ENCODE assay signal across 13 cellular contexts in the genomic region with DNA sequence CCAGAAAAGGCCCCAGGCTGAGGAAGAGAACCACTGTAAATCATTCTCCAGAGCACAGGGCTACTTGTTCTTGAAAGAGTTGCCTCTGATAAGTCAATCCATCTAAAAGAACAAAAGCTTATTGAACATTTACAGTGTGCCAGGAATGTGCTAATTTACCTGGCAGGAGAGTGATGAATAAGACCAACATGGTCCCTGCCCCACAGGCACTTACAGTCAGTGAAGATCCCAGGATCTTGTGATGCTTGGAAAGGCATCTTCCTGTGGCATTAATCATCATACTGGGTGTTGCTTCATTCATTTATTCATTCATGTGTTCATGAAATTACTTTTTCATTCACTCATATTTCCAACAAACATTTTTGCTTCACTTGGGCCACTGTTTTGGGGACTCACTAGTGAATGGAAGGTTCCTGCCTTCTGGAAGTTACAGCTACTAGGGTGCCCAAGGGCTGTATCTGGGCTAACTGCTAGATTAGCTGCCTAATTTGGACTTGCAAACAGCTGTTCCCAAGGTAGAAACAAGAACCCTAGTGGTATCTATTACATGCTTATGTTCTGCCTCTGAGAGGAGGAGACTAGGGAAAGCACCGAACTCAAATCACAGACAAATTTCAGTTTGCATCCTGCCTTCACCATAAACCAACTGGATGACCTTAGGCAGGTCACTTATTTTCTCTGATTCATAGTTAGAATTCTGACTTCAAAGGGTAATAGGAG.
DNase-seq lines count a peak whose midpoint lies in the region; ATAC-seq and TF ChIP-seq lines count a peak whose summit lies in the region.
"Had no signal": no experiment of that assay in that cellular context is flagged by ENCODE, and none has a peak within 500 bp of the region (broad histone marks: within the 10 kb centered on the region; RNA-seq: fewer than 3 reads in every experiment).

No MANE protein-coding gene starts in this region.

- DNase-seq in CD14-positive monocyte (ENCODE audit: low spot score) = no peak
- DNase-seq in LHCN-M2 (ENCODE audit: low read depth) = peak; percentile 35
- no peak for DNase-seq in effector memory CD8-positive, alpha-beta T cell
- DNase-seq in naive B cell = no peak
- no peak for DNase-seq in RWPE1 (ENCODE audit: low spot score)
- DNase-seq in mesenteric fat pad (ENCODE audit: low spot score) = no peak
- DNase-seq in osteocyte (ENCODE audit: extremely low spot score, unreplicated experiment) = no peak
- DNase-seq in stimulated activated CD4-positive, alpha-beta T cell treated with anti-CD3 and anti-CD28 coated beads, Interleukin-4, amount 100 ng/mL, for 4 hours = no peak
- DNase-seq: activated CD4-positive, alpha-beta T cell treated with anti-CD3 and anti-CD28 coated beads, Interleukin-2, amount 50 U/mL, for 1 hour; DND-41; NCI-H226; occipital lobe had no signal

- H3K4me1 Mint-ChIP-seq in CD14-positive monocyte = peaks cover 37% of the 10 kb centered on the region
- peaks cover 29 to 58% of the 10 kb centered on the region in 2 donors for H3K4me1 Mint-ChIP-seq in effector memory CD8-positive, alpha-beta T cell (ENCODE audit: low read depth in 2 of 2)
- peaks cover 13 to 23% (median 16%) of the 10 kb centered on the region in 3 donors for H3K4me1 Mint-ChIP-seq in naive B cell
- peaks cover 30% of the 10 kb centered on the region for H3K4me1 Mint-ChIP-seq in osteocyte (ENCODE audit: unreplicated experiment)

- H3K4me3 Mint-ChIP-seq in CD14-positive monocyte = no peak overlapping the region
- H3K4me3 Mint-ChIP-seq in effector memory CD8-positive, alpha-beta T cell = peak overlapping the region in 1 of 2 donors; percentile 29
- no peak overlapping the region for H3K4me3 Mint-ChIP-seq in naive B cell
- H3K4me3 Mint-ChIP-seq in osteocyte (ENCODE audit: unreplicated experiment) = no peak overlapping the region
- H3K4me3 Mint-ChIP-seq: T-helper 1 cell treated with Interleukin-12 subunit alpha and Interleukin-12 subunit beta and Interleukin-4 antibody, amounts not matched to agents 30 μg/mL and 1 μg/mL, for 36 hours had no signal

- no peak overlapping the region for H3K27ac ChIP-seq in RWPE1

- H3K27me3 Mint-ChIP-seq in CD14-positive monocyte (ENCODE audit: low read depth in 3 of 3) = no peaks in the 10 kb centered on the region
- H3K27me3 Mint-ChIP-seq in effector memory CD8-positive, alpha-beta T cell = no peaks in the 10 kb centered on the region
- H3K27me3 Mint-ChIP-seq in naive B cell = no peaks in the 10 kb centered on the region
- no peaks in the 10 kb centered on the region for H3K27me3 Mint-ChIP-seq in osteocyte (ENCODE audit: unreplicated experiment)

- POLR2A ChIA-PET in RWPE1 (lab: Yijun Ruan, JAX; ENCODE audit: low non-redundant PET) = no interaction called here

- TF ChIP-seq CTCF in CD14-positive monocyte (IDR thresholded peaks at IDR 0.05) (no peak), RWPE1 (conservative IDR thresholded peaks at IDR 0.05; ENCODE audit: low read depth) (no peak), osteocyte (IDR thresholded peaks at IDR 0.05) (no peak)

- no peaks in the 10 kb centered on the region for H3K9me3 Mint-ChIP-seq in CD14-positive monocyte
- H3K9me3 Mint-ChIP-seq in effector memory CD8-positive, alpha-beta T cell = no peaks in the 10 kb centered on the region
- H3K9me3 Mint-ChIP-seq in naive B cell = no peaks in the 10 kb centered on the region
- peaks cover 29% of the 10 kb centered on the region for H3K9me3 Mint-ChIP-seq in osteocyte (ENCODE audit: unreplicated experiment)

- H3K27ac Mint-ChIP-seq in CD14-positive monocyte = peak overlapping the region in 6 of 7 donors; percentile 26 to 83 (median 73)
- H3K27ac Mint-ChIP-seq in effector memory CD8-positive, alpha-beta T cell = peak overlapping the region; percentile 62 to 90
- peak overlapping the region in 4 of 6 donors; percentile 6 to 87 (median 65) for H3K27ac Mint-ChIP-seq in naive B cell
- H3K27ac Mint-ChIP-seq in osteocyte (ENCODE audit: unreplicated experiment) = no peak overlapping the region
- H3K27ac Mint-ChIP-seq: T-helper 1 cell treated with Interleukin-12 subunit alpha and Interleukin-12 subunit beta and Interleukin-4 antibody, amounts not matched to agents 30 μg/mL and 1 μg/mL, for 36 hours had no signal

- ATAC-seq in effector memory CD8-positive, alpha-beta T cell (replicated peaks) = no peak
- no peak for ATAC-seq in naive B cell (ENCODE audit: low read depth in 2 of 2)

- CTCF ChIA-PET in RWPE1 (lab: Yijun Ruan, JAX) = no interaction called here

- intact Hi-C loops in CD14-positive monocyte (cut with micrococcal nuclease) = loop anchor here in 1 of 2 donors (10.0 kb wide), 1 partner anchor 242 kb away; a partner anchor contains a TSS

- H3K36me3 Mint-ChIP-seq in CD14-positive monocyte = peaks cover 67 to 70% of the 10 kb centered on the region in 2 donors
- peaks cover 48% of the 10 kb centered on the region for H3K36me3 Mint-ChIP-seq in effector memory CD8-positive, alpha-beta T cell (ENCODE audit: insufficient read depth)
- peaks cover 21 to 25% of the 10 kb centered on the region in 2 donors for H3K36me3 Mint-ChIP-seq in naive B cell
- peaks cover 47% of the 10 kb centered on the region for H3K36me3 Mint-ChIP-seq in osteocyte (ENCODE audit: unreplicated experiment)
